In genomic region chr6:39681566-39682250, GRCh38 we compare ENCODE assay signal across 28 cellular contexts. TPM values are rescaled to one million over a fixed set of nuclear protein-coding genes. Genes with fewer than 3 reads are reported as not detected.
DNase-seq lines count a peak whose midpoint lies in the region; ATAC-seq and TF ChIP-seq lines count a peak whose summit lies in the region.
"Had no signal": no experiment of that assay in that cellular context is flagged by ENCODE, and none has a peak within 500 bp of the region (broad histone marks: within the 10 kb centered on the region; RNA-seq: fewer than 3 reads in every experiment).

No MANE protein-coding gene starts in this region.

- no peaks in the 10 kb centered on the region for H3K36me3 ChIP-seq in mesendoderm (ENCODE audit: control insufficient read depth, insufficient read depth, low read length)
- H3K36me3 ChIP-seq: right atrium auricular region had no signal

- H3K9me3 Mint-ChIP-seq in chondrocyte (ENCODE audit: low read depth): no peaks in the 10 kb centered on the region
- H3K9me3 Mint-ChIP-seq: activated naive CD8-positive, alpha-beta T cell treated with anti-CD3 and anti-CD28 coated beads for 36 hours; natural killer cell treated with Interleukin-12 subunit alpha and Interleukin-12 subunit beta and Interleukin-15 and Interleukin-18, amount 100 ng/mL, for 72 hours; T-helper 1 cell treated with Interleukin-12 subunit alpha and Interleukin-12 subunit beta and Interleukin-4 antibody, amounts not matched to agents 30 μg/mL and 1 μg/mL, for 36 hours had no signal

- H2BK15ac ChIP-seq in mesendoderm (replicated peaks; ENCODE audit: low read depth): no peak overlapping the region

- no peak for TF ChIP-seq CTCF in chondrocyte (IDR thresholded peaks at IDR 0.05)
- TF ChIP-seq CTCF in retinal pigment epithelial cell (conservative IDR thresholded peaks at IDR 0.05; ENCODE audit: low read depth, low read length): no peak

- no CpG with 5 or more reads among the region's 6 CpGs for WGBS in mesendoderm (ENCODE audit: extremely low coverage, insufficient coverage, low lambda C conversion rate)

- no peak overlapping the region for H2AK5ac ChIP-seq in mesendoderm (ENCODE audit: low read length)

- DNase-seq in GM03348 (ENCODE audit: low spot score): peak; percentile 18
- DNase-seq in chondrocyte (ENCODE audit: low spot score): no peak
- DNase-seq in hepatic stellate cell (ENCODE audit: low spot score): peak; percentile 15
- DNase-seq in retinal pigment epithelial cell (ENCODE audit: low read depth): peak; percentile 46
- DNase-seq in RPMI8226: no peak
- no peak for DNase-seq in GOT3 (lab: John Stamatoyannopoulos, UW)
- no peak for DNase-seq in mesendoderm
- DNase-seq: ACHN; activated CD4-positive, alpha-beta T cell treated with anti-CD3 and anti-CD28 coated beads for 1 hour; activated effector memory CD4-positive, alpha-beta T cell treated with Interleukin-2 at 50 U/mL for 16 hours; activated naive CD8-positive, alpha-beta T cell treated with anti-CD3 and anti-CD28 coated beads for 36 hours; activated T-cell treated with anti-CD3 and anti-CD28 coated beads for 4 hours; cerebellar nuclear complex; DMS79; islet precursor cell; Karpas-422; NCI-H1436 treated with DMSO at 0.1 percent for 48 hours; NCI-H82; stimulated activated CD4-positive, alpha-beta T cell treated with anti-CD3 and anti-CD28 coated beads, Interleukin-4, amount 100 ng/mL, for 24 hours had no signal

- H3K56ac ChIP-seq in mesendoderm (ENCODE audit: low read length): no peak overlapping the region

- H3K4me3 Mint-ChIP-seq in chondrocyte (ENCODE audit: unreplicated experiment): peak overlapping the region; percentile 13
- H3K4me3 Mint-ChIP-seq: activated naive CD8-positive, alpha-beta T cell treated with anti-CD3 and anti-CD28 coated beads for 36 hours; natural killer cell treated with Interleukin-12 subunit alpha and Interleukin-12 subunit beta and Interleukin-15 and Interleukin-18, amount 100 ng/mL, for 72 hours; stimulated activated effector memory CD8-positive, alpha-beta T cell treated with anti-CD3 and anti-CD28 coated beads, Interleukin-12 subunit alpha, Interleukin-12 subunit beta, amount 100 ng/mL, for 72 hours; T-helper 1 cell treated with Interleukin-12 subunit alpha and Interleukin-12 subunit beta and Interleukin-4 antibody, amounts not matched to agents 30 μg/mL and 1 μg/mL, for 36 hours had no signal

- no peak overlapping the region for H4K5ac ChIP-seq in mesendoderm (ENCODE audit: low read length)

- no peaks in the 10 kb centered on the region for H3K79me1 ChIP-seq in mesendoderm (ENCODE audit: low read length)

- H3K4me2 ChIP-seq in mesendoderm (ENCODE audit: low read length): no peak overlapping the region

- no peak overlapping the region for H4K8ac ChIP-seq in mesendoderm (ENCODE audit: low read depth, low read length)

- H3K4me1 Mint-ChIP-seq in chondrocyte (ENCODE audit: low read depth): peaks cover 23% of the 10 kb centered on the region
- H3K4me1 Mint-ChIP-seq: activated naive CD8-positive, alpha-beta T cell treated with anti-CD3 and anti-CD28 coated beads for 36 hours; stimulated activated effector memory CD8-positive, alpha-beta T cell treated with anti-CD3 and anti-CD28 coated beads, Interleukin-12 subunit alpha, Interleukin-12 subunit beta, amount 100 ng/mL, for 72 hours had no signal

- no peak overlapping the region for H3K27ac ChIP-seq in mesendoderm (ENCODE audit: low read depth, low read length)
- H3K27ac ChIP-seq: C4-2B, right atrium auricular region, SK-N-MC had no signal

- no peak overlapping the region for H2BK5ac ChIP-seq in mesendoderm (ENCODE audit: low read length)

- TF ChIP-seq POLR2A in GM18505 (IDR thresholded peaks at IDR 0.05; ENCODE audit: borderline replicate concordance, extremely low read depth, insufficient read depth, insufficient read length): no peak

- no peaks in the 10 kb centered on the region for H3K27me3 Mint-ChIP-seq in chondrocyte (ENCODE audit: low read depth)

- no peak overlapping the region for H3K4me3 ChIP-seq in retinal pigment epithelial cell (ENCODE audit: low read length)
- H3K4me3 ChIP-seq in mesendoderm (ENCODE audit: low read length): no peak overlapping the region
- H3K4me3 ChIP-seq: right atrium auricular region, SK-N-MC had no signal

- no peak overlapping the region for H3K9ac ChIP-seq in mesendoderm (ENCODE audit: low read length)

- H3K4ac ChIP-seq in mesendoderm (ENCODE audit: low read depth, low read length): no peak overlapping the region

- no peak overlapping the region for H2BK120ac ChIP-seq in mesendoderm (ENCODE audit: low read depth, low read length)

- H3K27ac Mint-ChIP-seq in chondrocyte (ENCODE audit: unreplicated experiment): peak overlapping the region; percentile 75
- H3K27ac Mint-ChIP-seq: activated naive CD8-positive, alpha-beta T cell treated with anti-CD3 and anti-CD28 coated beads for 36 hours; natural killer cell treated with Interleukin-12 subunit alpha and Interleukin-12 subunit beta and Interleukin-15 and Interleukin-18, amount 100 ng/mL, for 72 hours; stimulated activated effector memory CD8-positive, alpha-beta T cell treated with anti-CD3 and anti-CD28 coated beads, Interleukin-12 subunit alpha, Interleukin-12 subunit beta, amount 100 ng/mL, for 72 hours; T-helper 1 cell treated with Interleukin-12 subunit alpha and Interleukin-12 subunit beta and Interleukin-4 antibody, amounts not matched to agents 30 μg/mL and 1 μg/mL, for 36 hours had no signal

- no peak overlapping the region for H3K23ac ChIP-seq in mesendoderm (ENCODE audit: low read length)

- no peaks in the 10 kb centered on the region for H3K36me3 Mint-ChIP-seq in chondrocyte (ENCODE audit: low read depth)
- H3K36me3 Mint-ChIP-seq: activated naive CD8-positive, alpha-beta T cell treated with anti-CD3 and anti-CD28 coated beads for 36 hours; natural killer cell treated with Interleukin-12 subunit alpha and Interleukin-12 subunit beta and Interleukin-15 and Interleukin-18, amount 100 ng/mL, for 72 hours; stimulated activated effector memory CD8-positive, alpha-beta T cell treated with anti-CD3 and anti-CD28 coated beads, Interleukin-12 subunit alpha, Interleukin-12 subunit beta, amount 100 ng/mL, for 72 hours had no signal

- H3K18ac ChIP-seq in mesendoderm (ENCODE audit: low read length): no peak overlapping the region

- no peaks in the 10 kb centered on the region for H3K79me2 ChIP-seq in mesendoderm (ENCODE audit: control insufficient read depth, insufficient read depth, low read length)

- no peaks in the 10 kb centered on the region for H3K4me1 ChIP-seq in mesendoderm (ENCODE audit: control insufficient read depth, low read depth, low read length)
- H3K4me1 ChIP-seq: right atrium auricular region had no signal

- ATAC-seq in GM18505 (IDR thresholded peaks at IDR 0.05; ENCODE audit: unreplicated experiment): no peak
- ATAC-seq: esophagus mucosa; natural killer cell treated with Interleukin-12 subunit alpha and Interleukin-12 subunit beta and Interleukin-15 and Interleukin-18, amount 100 ng/mL, for 72 hours; stimulated activated effector memory CD8-positive, alpha-beta T cell treated with anti-CD3 and anti-CD28 coated beads, Interleukin-12 subunit alpha, Interleukin-12 subunit beta, amount 100 ng/mL, for 72 hours had no signal

- H3K27me3 ChIP-seq in mesendoderm (ENCODE audit: insufficient read depth, low read length, poor library complexity): no peaks in the 10 kb centered on the region
- H3K27me3 ChIP-seq: right atrium auricular region had no signal

RNA-seq across cellular contexts. Expression of gene KIF6, which starts 43.5 kb away (rescaled TPM):
- total RNA-seq in chondrocyte: 0.62 to 2.4 TPM (median 1.1 TPM) in 3 replicates
- polyA plus RNA-seq in mesendoderm (2013, experiment 1 of 2): 0.52 TPM
- 0.76 TPM for polyA plus RNA-seq in mesendoderm (2013, experiment 2 of 2)
- total RNA-seq: mononuclear cell; natural killer cell treated with Interleukin-12 subunit alpha and Interleukin-12 subunit beta and Interleukin-15 and Interleukin-18, amount 100 ng/mL, for 72 hours; right atrium auricular region had no signal

Comparison
In these comparisons a context has a peak if more than half of its experiments do, and no peak if none do; other contexts are left out.
1. DNase-seq: peak in GM03348 (single experiment), hepatic stellate cell (single experiment) and retinal pigment epithelial cell (single experiment); none in chondrocyte (single experiment), RPMI8226 (single experiment), GOT3 (single experiment) and mesendoderm (single experiment).